In genomic region chr15:34753236-34753894, GRCh38 we compare ENCODE assay signal across 10 cellular contexts. TPM values are rescaled to one million over a fixed set of nuclear protein-coding genes. Genes with fewer than 3 reads are reported as not detected.
DNase-seq lines count a peak whose midpoint lies in the region; ATAC-seq and TF ChIP-seq lines count a peak whose summit lies in the region.
"Had no signal": no experiment of that assay in that cellular context is flagged by ENCODE, and none has a peak within 500 bp of the region (broad histone marks: within the 10 kb centered on the region; RNA-seq: fewer than 3 reads in every experiment).

No MANE protein-coding gene starts in this region.

- no peak overlapping the region for H2BK15ac ChIP-seq in neuronal stem cell (ENCODE audit: low read length)

- H3K27me3 Mint-ChIP-seq in CD4-positive, alpha-beta T cell, result peaks cover 86% of the 10 kb centered on the region

- no peak overlapping the region for H3K27ac ChIP-seq in RWPE1
- H3K27ac ChIP-seq in fibroblast of lung (ENCODE audit: insufficient read depth, low read length), result no peak overlapping the region
- H3K27ac ChIP-seq in neuronal stem cell (replicated peaks; ENCODE audit: low read length), result no peak overlapping the region
- no peak overlapping the region for H3K27ac ChIP-seq in CD4-positive, alpha-beta T cell (ENCODE audit: low read depth, low read length)
- H3K27ac ChIP-seq: spleen had no signal

- TF ChIP-seq CTCF in RWPE1 (conservative IDR thresholded peaks at IDR 0.05; ENCODE audit: low read depth) (no peak), fibroblast of lung (conservative IDR thresholded peaks at IDR 0.05 in 1 of 2, IDR thresholded peaks at IDR 0.05 in 1 of 2; ENCODE audit: low read depth in 1 of 2, low read length in 2 of 2) (no peak)
- no peak for TF ChIP-seq CTCF in CD4-positive, alpha-beta T cell (IDR thresholded peaks at IDR 0.05)

- H3K4ac ChIP-seq in neuronal stem cell (ENCODE audit: low read length), result no peak overlapping the region

- no peaks in the 10 kb centered on the region for H3K4me1 Mint-ChIP-seq in CD4-positive, alpha-beta T cell (ENCODE audit: low read depth)

- H3K23ac ChIP-seq in neuronal stem cell (ENCODE audit: low read depth, low read length, poor library complexity), result no peak overlapping the region

- no peak overlapping the region for H3K9ac ChIP-seq in fibroblast of lung (ENCODE audit: insufficient read depth, low read length)
- H3K9ac ChIP-seq in neuronal stem cell (ENCODE audit: low read depth, low read length, poor library complexity), result no peak overlapping the region

- no CpG with 5 or more reads among the region's 11 CpGs for WGBS in neuronal stem cell (ENCODE audit: extremely low coverage in 2 of 2, insufficient read length in 2 of 2, insufficient replicate concordance in 1 of 2), 2 donors

- no peak overlapping the region for H3K4me3 ChIP-seq in HAP-1
- no peak overlapping the region for H3K4me3 ChIP-seq in fibroblast of lung (replicated peaks in 1 of 4; ENCODE audit: control extremely low read depth in 1 of 4, insufficient read depth in 1 of 4, low read depth in 3 of 4, low read length in 4 of 4)
- no peak overlapping the region for H3K4me3 ChIP-seq in neuronal stem cell (ENCODE audit: low read length in 2 of 2)

- H3K14ac ChIP-seq in neuronal stem cell (ENCODE audit: low read length), result no peak overlapping the region

- no peaks in the 10 kb centered on the region for H3K36me3 ChIP-seq in HAP-1 (replicated peaks)
- H3K36me3 ChIP-seq in fibroblast of lung (ENCODE audit: control insufficient read depth, insufficient read depth, low read length), result no peaks in the 10 kb centered on the region
- H3K36me3 ChIP-seq in neuronal stem cell (replicated peaks in 1 of 2; ENCODE audit: control insufficient read depth in 2 of 2, insufficient read depth in 2 of 2, low read length in 2 of 2), result no peaks in the 10 kb centered on the region
- H3K36me3 ChIP-seq: spleen had no signal

- no peak overlapping the region for H3K4me3 Mint-ChIP-seq in CD4-positive, alpha-beta T cell

- no peak for ATAC-seq in GM19455 (IDR thresholded peaks at IDR 0.05; ENCODE audit: unreplicated experiment)
- ATAC-seq in CD4-positive, alpha-beta T cell (ENCODE audit: poor library complexity), result no peak

- no peak overlapping the region for H4K91ac ChIP-seq in neuronal stem cell (ENCODE audit: low read depth, low read length, poor library complexity)

- in situ Hi-C loops in HAP-1 (cut with MboI; ENCODE audit: low sequenced_read_pairs), result no loop called here

- H3K27me3 ChIP-seq in HAP-1 (ENCODE audit: low read depth), result peaks cover 49% of the 10 kb centered on the region
- H3K27me3 ChIP-seq in fibroblast of lung (ENCODE audit: control insufficient read depth, insufficient read depth, low read length), result peaks cover 34% of the 10 kb centered on the region
- peaks cover 18 to 66% (median 39%) of the 10 kb centered on the region in 3 experiments for H3K27me3 ChIP-seq in neuronal stem cell (ENCODE audit: control insufficient read depth in 3 of 3, insufficient read depth in 3 of 3, low read depth in 1 of 3, low read length in 3 of 3)
- H3K27me3 ChIP-seq in CD4-positive, alpha-beta T cell (ENCODE audit: control insufficient read depth, insufficient read depth, low read length), result peaks cover 55% of the 10 kb centered on the region

- no peak overlapping the region for H2AK5ac ChIP-seq in neuronal stem cell (ENCODE audit: low read depth, low read length)

- H2BK5ac ChIP-seq in neuronal stem cell (ENCODE audit: low read length), result no peak overlapping the region

- H2BK120ac ChIP-seq in neuronal stem cell (ENCODE audit: low read depth, low read length), result no peak overlapping the region

- intact Hi-C loops in CD4-positive, alpha-beta T cell (cut with DNase I, micrococcal nuclease), result no loop called here

- no peak overlapping the region for H2BK12ac ChIP-seq in neuronal stem cell (ENCODE audit: low read length)

- H3K18ac ChIP-seq in neuronal stem cell (ENCODE audit: low read length), result no peak overlapping the region

- H3K4me1 ChIP-seq in HAP-1 (no peaks in the 10 kb centered on the region), fibroblast of lung (ENCODE audit: control insufficient read depth, extremely low read depth, insufficient read depth, low read length) (no peaks in the 10 kb centered on the region), neuronal stem cell (ENCODE audit: control insufficient read depth in 2 of 2, insufficient read depth in 1 of 2, low read depth in 1 of 2, low read length in 2 of 2) (peaks cover 0 to 2% of the 10 kb centered on the region in 2 donors)

- H4K8ac ChIP-seq in neuronal stem cell (ENCODE audit: low read depth, low read length), result no peak overlapping the region

- H3K4me2 ChIP-seq in fibroblast of lung (ENCODE audit: extremely low read depth, insufficient read depth, low read length), result no peak overlapping the region
- peak overlapping the region; percentile 30 for H3K4me2 ChIP-seq in neuronal stem cell (ENCODE audit: insufficient read depth, low read length, poor library complexity, severe bottlenecking)

- no peaks in the 10 kb centered on the region for H3K9me3 ChIP-seq in HAP-1
- H3K9me3 ChIP-seq in fibroblast of lung (ENCODE audit: control insufficient read depth, insufficient read depth, low read depth, low read length), result no peaks in the 10 kb centered on the region
- H3K9me3 ChIP-seq in neuronal stem cell (replicated peaks in 1 of 2; ENCODE audit: control insufficient read depth in 2 of 2, insufficient read depth in 1 of 2, low read depth in 1 of 2, low read length in 2 of 2), result no peaks in the 10 kb centered on the region
- H3K9me3 ChIP-seq in CD4-positive, alpha-beta T cell (ENCODE audit: control insufficient read depth, low read length), result no peaks in the 10 kb centered on the region
- H3K9me3 ChIP-seq: spleen had no signal

- no peaks in the 10 kb centered on the region for H3K79me1 ChIP-seq in neuronal stem cell (ENCODE audit: low read depth, low read length)

- no peak overlapping the region for H2AFZ ChIP-seq in fibroblast of lung (ENCODE audit: low read length)
- H2AFZ ChIP-seq in neuronal stem cell (ENCODE audit: low read length), result no peak overlapping the region

- POLR2A ChIA-PET in RWPE1 (lab: Yijun Ruan, JAX; ENCODE audit: low non-redundant PET), result no interaction called here
- POLR2A ChIA-PET in CD4-positive, alpha-beta T cell (lab: Charles Lee), result no interaction called here

- no peaks in the 10 kb centered on the region for H3K36me3 Mint-ChIP-seq in CD4-positive, alpha-beta T cell (ENCODE audit: low read depth)

- CTCF ChIA-PET in RWPE1 (lab: Yijun Ruan, JAX), result no interaction called here
- CTCF ChIA-PET in CD4-positive, alpha-beta T cell (lab: Charles Lee), result no interaction called here

- H3K9me3 Mint-ChIP-seq in CD4-positive, alpha-beta T cell, result no peaks in the 10 kb centered on the region

- no peaks in the 10 kb centered on the region for H4K20me1 ChIP-seq in fibroblast of lung (ENCODE audit: control insufficient read depth, extremely low read depth, insufficient read depth, low read length)

- H3K79me2 ChIP-seq in fibroblast of lung (ENCODE audit: control insufficient read depth, insufficient read depth, low read length), result no peaks in the 10 kb centered on the region

- DNase-seq in HAP-1 (ENCODE audit: low spot score in 2 of 2) (peak; percentile 8 to 68), RWPE1 (ENCODE audit: low spot score) (peak; percentile 66), fibroblast of lung (ENCODE audit: low read depth in 2 of 2) (peak; percentile 57 to 69), neuronal stem cell (ENCODE audit: low spot score) (peak; percentile 77), NCI-H1436 (lab: John Stamatoyannopoulos, UW) (no peak), activated gamma-delta T cell (lab: John Stamatoyannopoulos, UW) (no peak)
- no peak for DNase-seq in CD4-positive, alpha-beta T cell
- DNase-seq: spleen had no signal

- H3K27ac Mint-ChIP-seq in CD4-positive, alpha-beta T cell, result no peak overlapping the region

RNA-seq across cellular contexts. Expression of gene GJD2, which starts 1.4 kb away (rescaled TPM):
- not detected in 2 replicates for total RNA-seq in fibroblast of lung
- not detected in 2 replicates for polyA plus RNA-seq in fibroblast of lung
- polyA plus RNA-seq in fibroblast of lung (2012), result not detected in 2 replicates
- polyA minus RNA-seq in fibroblast of lung (ENCODE audit: low replicate concordance), result not detected in 2 replicates
- 0.01 TPM for polyA plus RNA-seq in neuronal stem cell (2013, experiment 1 of 2)
- polyA plus RNA-seq in neuronal stem cell (2013, experiment 2 of 2), result not detected
- total RNA-seq in CD4-positive, alpha-beta T cell, result not detected
- total RNA-seq: spleen; T-helper 2 cell treated with Interferon-gamma antibody and Interleukin-4, amounts not matched to agents 100 ng/mL and 5 ng/mL, for 36 hours had no signal

RNA-seq across cellular contexts. Expression of gene ACTC1, which starts 42.0 kb away (rescaled TPM):
- total RNA-seq in fibroblast of lung, result 0.33 TPM in 1 of 2 replicates, not detected in the other
- 0.36 and 0.68 TPM in 2 replicates for polyA plus RNA-seq in fibroblast of lung
- polyA plus RNA-seq in fibroblast of lung (2012), result 0.09 TPM in 1 of 2 replicates, not detected in the other
- polyA minus RNA-seq in fibroblast of lung (ENCODE audit: low replicate concordance), result not detected in 2 replicates
- 15.5 TPM for polyA plus RNA-seq in neuronal stem cell (2013, experiment 1 of 2)
- 14.2 TPM for polyA plus RNA-seq in neuronal stem cell (2013, experiment 2 of 2)
- not detected for total RNA-seq in CD4-positive, alpha-beta T cell
- total RNA-seq: T-helper 2 cell treated with Interferon-gamma antibody and Interleukin-4, amounts not matched to agents 100 ng/mL and 5 ng/mL, for 36 hours had no signal

Comparison
In these comparisons a context has a peak if more than half of its experiments do, and no peak if none do; other contexts are left out.
1. DNase-seq: peak in HAP-1 (2 of 2), RWPE1 (single experiment), fibroblast of lung (2 of 2) and neuronal stem cell (single experiment); none in CD4-positive, alpha-beta T cell (0 of 10), NCI-H1436 (single experiment) and activated gamma-delta T cell (single experiment).